1 cellular context compared by ENCODE assay signal in genomic region chr12:42182394-42182793, GRCh38.
TF ChIP-seq lines count a peak whose summit lies in the region.

No MANE protein-coding gene starts in this region.

TF ChIP-seq in HepG2, 621 proteins besides CTCF, POLR2A, EP300 and RAD21:
- TF ChIP-seq EED (CRISPR knock-in tag; IDR thresholded peaks at IDR 0.05) (no peak), KMT2B (CRISPR knock-in tag; IDR thresholded peaks at IDR 0.05) (no peak), HOMEZ (CRISPR knock-in tag; IDR thresholded peaks at IDR 0.05; ENCODE audit: low read depth) (no peak), CEBPB (IDR thresholded peaks at IDR 0.05; ENCODE audit: borderline replicate concordance, low read depth, low read length) (no peak), ZNF589 (CRISPR knock-in tag; conservative IDR thresholded peaks at IDR 0.05) (no peak), UBTF (CRISPR knock-in tag; IDR thresholded peaks at IDR 0.05) (no peak), HMGA1 (CRISPR knock-in tag; conservative IDR thresholded peaks at IDR 0.05) (no peak), NBN (conservative IDR thresholded peaks at IDR 0.05) (no peak), ZNF580 (CRISPR knock-in tag; IDR thresholded peaks at IDR 0.05; ENCODE audit: borderline replicate concordance, low read depth) (no peak)
TF ChIP-seq in HepG2: peak in this region for 0.
